8 cellular contexts compared by ENCODE assay signal in the genomic region with DNA sequence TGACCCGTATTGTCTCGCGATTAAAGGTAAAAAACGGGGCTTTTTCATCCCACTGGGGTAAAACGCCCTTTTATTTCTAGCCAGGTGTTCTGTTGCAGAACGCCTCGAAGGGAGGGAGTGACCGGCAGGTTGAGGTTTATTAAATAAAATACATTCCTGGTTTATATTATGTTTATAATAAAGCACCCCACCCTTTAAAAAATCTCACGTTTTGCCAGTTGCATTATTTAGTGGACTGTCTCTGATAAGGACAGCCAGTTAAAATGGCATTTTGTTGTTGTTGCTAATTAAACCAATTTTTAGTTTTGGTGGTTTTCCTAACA. TPM values are rescaled to one million over a fixed set of nuclear protein-coding genes. Genes with fewer than 3 reads are reported as not detected.
DNase-seq lines count a peak whose midpoint lies in the region; ATAC-seq, FAIRE-seq and TF ChIP-seq lines count a peak whose summit lies in the region.

No MANE protein-coding gene starts in this region.

- CTCF ChIA-PET in A549 (lab: Yijun Ruan, JAX) = interaction anchor here (1.3 kb wide), 1 partner anchor 15 kb away, joined by 3 read pairs; no protein-coding TSS in a partner anchor

- 16% methylated on average over 9 of the region's 9 CpGs for WGBS in A549 (ENCODE audit: missing lambda C conversion rate)

- H3K4me2 ChIP-seq in A549 = peak overlapping the region; percentile 38

- peak overlapping the region; percentile 92 for H3K9ac ChIP-seq in HUES48 (ENCODE audit: low read depth, low read length)

- TF ChIP-seq CTCF in A549 (IDR thresholded peaks at IDR 0.05) (no peak), coronary artery (IDR thresholded peaks at IDR 0.05) (no peak)

- ATAC-seq in A549 = no peak
- no peak for ATAC-seq in GM21360 (IDR thresholded peaks at IDR 0.05; ENCODE audit: unreplicated experiment)
- ATAC-seq in HG03354 (IDR thresholded peaks at IDR 0.05; ENCODE audit: poor library complexity, severe bottlenecking, unreplicated experiment) = no peak

- H3K9me3 ChIP-seq in A549 (peaks cover 87% of the 10 kb centered on the region), HUES48 (ENCODE audit: control insufficient read depth, insufficient read depth, low read length) (peaks cover 26% of the 10 kb centered on the region), muscle layer of duodenum (ENCODE audit: control insufficient read depth in 1 of 2, low read length in 2 of 2) (peaks cover 5 to 29% of the 10 kb centered on the region in 2 donors)

- no peak for TF ChIP-seq POLR2A in A549 (IDR thresholded peaks at IDR 0.05; ENCODE audit: low read length)

- TF ChIP-seq RAD21 in A549 (conservative IDR thresholded peaks at IDR 0.05 in 1 of 2, IDR thresholded peaks at IDR 0.05 in 1 of 2) = no peak

- FAIRE-seq in A549 (lab: Jason Lieb, UNC) = peak; percentile 13

- H3K27me3 ChIP-seq in HUES48 (ENCODE audit: control insufficient read depth, insufficient read depth, low read length) (no peaks in the 10 kb centered on the region), muscle layer of duodenum (ENCODE audit: low read depth, low read length) (no peaks in the 10 kb centered on the region)

- POLR2A ChIA-PET in A549 (lab: Yijun Ruan, JAX) = no interaction called here

- H3K36me3 ChIP-seq in HUES48 (ENCODE audit: control insufficient read depth, insufficient read depth, low read length) (peaks cover 15% of the 10 kb centered on the region), muscle layer of duodenum (ENCODE audit: control insufficient read depth in 1 of 2, insufficient read depth in 2 of 2, low read length in 2 of 2) (peaks cover 2 to 34% of the 10 kb centered on the region in 2 donors)

- no peaks in the 10 kb centered on the region for H3K4me1 ChIP-seq in A549
- no peaks in the 10 kb centered on the region for H3K4me1 ChIP-seq in HUES48 (ENCODE audit: control insufficient read depth, insufficient read depth, low read length)
- H3K4me1 ChIP-seq in muscle layer of duodenum (ENCODE audit: control insufficient read depth in 1 of 2, insufficient read depth in 2 of 2, low read length in 2 of 2) = peaks cover 0 to 4% of the 10 kb centered on the region in 2 donors

- TF ChIP-seq EP300 in A549 (IDR thresholded peaks at IDR 0.05) = no peak

- H3K4me3 ChIP-seq in A549 = peak overlapping the region; percentile 42
- H3K4me3 ChIP-seq in HUES48 (ENCODE audit: low read depth, low read length) = peak overlapping the region; percentile 92
- peak overlapping the region; percentile 81 for H3K4me3 ChIP-seq in coronary artery
- peak overlapping the region; percentile 79 to 95 for H3K4me3 ChIP-seq in muscle layer of duodenum (ENCODE audit: low read depth in 1 of 2, low read length in 2 of 2)

- H3K27ac ChIP-seq in A549 (0 out of 6 replicates have a peak overlapping the region, but pooled peaks of 1 of the 2 experiments have one; percentile 36), HUES48 (ENCODE audit: low read depth, low read length) (no peak overlapping the region), coronary artery (peak overlapping the region; percentile 64 to 74), muscle layer of duodenum (ENCODE audit: low read length) (peak overlapping the region; percentile 56)

- DNase-seq in A549 (ENCODE audit: low read depth in 1 of 2, low spot score in 1 of 2) (no peak), coronary artery (ENCODE audit: low spot score) (no peak), foreskin melanocyte (no peak), UCSD-AML1 (lab: John Stamatoyannopoulos, UW; ENCODE audit: unreplicated experiment) (no peak)

TF ChIP-seq in A549, 52 proteins besides CTCF, POLR2A, EP300 and RAD21:
- TF ChIP-seq ZFP36 (IDR thresholded peaks at IDR 0.05; ENCODE audit: borderline replicate concordance, partially characterized antibody) (no peak), BHLHE40 (IDR thresholded peaks at IDR 0.05; ENCODE audit: low read depth, low read length) (no peak), REST (IDR thresholded peaks at IDR 0.05) (no peak), NPAS2 (CRISPR knock-in tag; IDR thresholded peaks at IDR 0.05; ENCODE audit: borderline replicate concordance) (no peak), HOXB13 (CRISPR knock-in tag; IDR thresholded peaks at IDR 0.05; ENCODE audit: low read depth) (0 out of 2 replicates have a peak, but pooled peaks have one; percentile 7), PBX3 (IDR thresholded peaks at IDR 0.05) (no peak)

RNA-seq across cellular contexts. Expression of gene ZNF850, which starts 25.1 kb away (rescaled TPM):
- polyA plus RNA-seq in A549 (2011; rRNA removed) = 1.8 and 3.1 TPM in 2 replicates
- polyA plus RNA-seq in A549 (2012; cell fraction: cytosol; rRNA removed) = 0.49 and 0.59 TPM in 2 replicates
- 0.71 and 0.90 TPM in 2 replicates for polyA plus RNA-seq in A549 (2012; cell fraction: nucleus; rRNA removed)
- 1.3 to 1.9 TPM (median 1.5 TPM) in 3 replicates for polyA plus RNA-seq in A549 (2017; fragmentation: RNase III; extraction: RNeasy Plus Mini Kit Qiagen cat#74134 plus additional on column Dnase treatment)
- 3.3 and 8.5 TPM in 2 replicates for polyA minus RNA-seq in A549 (2011; rRNA and poly(A)+ RNA removed)

RNA-seq across cellular contexts. Expression of gene ZNF790, which starts 40.4 kb away (rescaled TPM):
- polyA plus RNA-seq in A549 (2011; rRNA removed) = 0.37 and 0.52 TPM in 2 replicates
- polyA plus RNA-seq in A549 (2012; cell fraction: cytosol; rRNA removed) = 0.05 and 0.12 TPM in 2 replicates
- 0.02 and 0.17 TPM in 2 replicates for polyA plus RNA-seq in A549 (2012; cell fraction: nucleus; rRNA removed)
- polyA plus RNA-seq in A549 (2017; fragmentation: RNase III; extraction: RNeasy Plus Mini Kit Qiagen cat#74134 plus additional on column Dnase treatment) = 0.42 to 0.66 TPM (median 0.56 TPM) in 3 replicates
- 0.17 and 0.29 TPM in 2 replicates for polyA minus RNA-seq in A549 (2011; rRNA and poly(A)+ RNA removed)

RNA-seq across cellular contexts. Expression of gene ZNF345, which starts 52.9 kb away (rescaled TPM):
- 0.33 and 0.66 TPM in 2 replicates for polyA plus RNA-seq in A549 (2011; rRNA removed)
- 0.09 and 0.22 TPM in 2 replicates for polyA plus RNA-seq in A549 (2012; cell fraction: cytosol; rRNA removed)
- polyA plus RNA-seq in A549 (2012; cell fraction: nucleus; rRNA removed) = 0.02 and 0.18 TPM in 2 replicates
- polyA plus RNA-seq in A549 (2017; fragmentation: RNase III; extraction: RNeasy Plus Mini Kit Qiagen cat#74134 plus additional on column Dnase treatment) = 0.27 to 0.39 TPM (median 0.32 TPM) in 3 replicates
- 0.19 and 0.70 TPM in 2 replicates for polyA minus RNA-seq in A549 (2011; rRNA and poly(A)+ RNA removed)

Comparison
In these comparisons a context has a peak if more than half of its experiments do, and no peak if none do; other contexts are left out.
1. H3K4me3 ChIP-seq: peak in every context shown above with its lines; median percentile 92 in HUES48; 87 in muscle layer of duodenum; 81 in coronary artery; 42 in A549.